ENCODE assay signal across 13 cellular contexts in the genomic region with DNA sequence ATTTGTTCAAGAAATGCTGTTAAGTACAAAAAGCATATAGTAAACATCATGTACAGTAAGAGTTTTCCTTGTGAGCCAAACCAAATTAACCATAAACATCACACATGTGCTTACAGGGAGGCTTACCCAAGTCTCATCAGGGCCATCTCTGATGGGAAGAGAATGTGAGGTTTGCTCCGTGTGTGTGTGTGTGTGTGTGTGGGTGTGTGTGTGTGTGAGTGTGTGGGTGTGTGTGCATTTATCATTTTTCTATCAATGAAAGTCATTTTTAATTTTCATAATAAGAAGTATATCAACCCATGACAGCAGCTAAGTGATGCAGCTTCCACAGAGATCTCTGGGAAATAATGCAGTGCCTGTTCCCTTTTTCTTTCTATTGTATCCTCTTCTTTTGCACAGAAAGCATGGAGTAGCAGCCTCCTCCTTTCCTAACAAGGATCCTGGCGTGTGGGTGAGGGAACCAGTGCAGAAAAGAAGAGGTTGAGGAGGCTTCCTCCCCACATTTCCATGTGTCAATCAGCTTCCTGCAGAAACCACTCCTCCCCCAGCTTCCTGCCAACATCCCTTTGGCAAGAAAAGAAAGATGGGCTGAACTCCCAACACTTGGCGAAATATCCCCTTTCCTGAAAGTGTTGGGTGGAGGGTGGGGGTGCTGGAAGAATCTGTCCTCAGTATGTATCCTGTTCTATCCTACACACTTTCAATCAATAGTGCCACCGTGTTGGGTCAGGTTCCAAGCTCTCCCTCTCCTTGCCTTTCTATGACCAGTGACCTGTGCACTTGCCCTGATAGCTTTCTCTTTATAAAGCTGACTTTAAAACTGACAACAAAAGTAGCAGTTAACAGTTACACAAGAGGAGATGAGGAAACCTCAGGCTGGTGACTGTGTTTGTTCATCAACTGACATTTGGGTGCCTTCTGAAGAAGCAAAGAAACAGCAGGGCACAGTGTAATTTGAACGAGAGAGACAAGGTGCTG.
DNase-seq lines count a peak whose midpoint lies in the region; FAIRE-seq and TF ChIP-seq lines count a peak whose summit lies in the region.
"Had no signal": no experiment of that assay in that cellular context is flagged by ENCODE, and none has a peak within 500 bp of the region (broad histone marks: within the 10 kb centered on the region; RNA-seq: fewer than 3 reads in every experiment).

No MANE protein-coding gene starts in this region.

- H2AFZ ChIP-seq in fibroblast of lung (ENCODE audit: low read length) (no peak overlapping the region), osteoblast (ENCODE audit: low read length) (peak overlapping the region; percentile 45)

- no peaks in the 10 kb centered on the region for H3K27me3 ChIP-seq in fibroblast of lung (ENCODE audit: control insufficient read depth, insufficient read depth, low read length)
- no peaks in the 10 kb centered on the region for H3K27me3 ChIP-seq in osteoblast (ENCODE audit: insufficient read depth, low read length)
- H3K27me3 ChIP-seq: heart left ventricle had no signal

- FAIRE-seq in GM12891 (lab: Jason Lieb, UNC) = no peak
- FAIRE-seq: GM18507 had no signal

- in situ Hi-C loops in GM13976 (cut with MboI; ENCODE audit: low sequenced_read_pairs, unreplicated experiment) = no loop called here

- no peak for TF ChIP-seq CTCF in HEK293 (tag by site-specific recombination; IDR thresholded peaks at IDR 0.05)
- TF ChIP-seq CTCF in fibroblast of lung (conservative IDR thresholded peaks at IDR 0.05 in 1 of 2, IDR thresholded peaks at IDR 0.05 in 1 of 2; ENCODE audit: low read depth in 1 of 2, low read length in 2 of 2) = no peak
- no peak for TF ChIP-seq CTCF in osteoblast (IDR thresholded peaks at IDR 0.05; ENCODE audit: extremely low read depth, low read depth, low read length)
- TF ChIP-seq CTCF in GM13976 (IDR thresholded peaks at IDR 0.05; ENCODE audit: borderline replicate concordance, control extremely low read depth, extremely low read depth, insufficient read depth, missing control alignments) = no peak

- H3K9me3 ChIP-seq in HEK293 (ENCODE audit: control insufficient read depth, insufficient read depth, low read depth, low read length) (no peaks in the 10 kb centered on the region), fibroblast of lung (ENCODE audit: control insufficient read depth, insufficient read depth, low read depth, low read length) (no peaks in the 10 kb centered on the region), osteoblast (ENCODE audit: low read depth, low read length) (no peaks in the 10 kb centered on the region)

- H4K20me1 ChIP-seq in fibroblast of lung (ENCODE audit: control insufficient read depth, extremely low read depth, insufficient read depth, low read length) = no peaks in the 10 kb centered on the region
- no peaks in the 10 kb centered on the region for H4K20me1 ChIP-seq in osteoblast (ENCODE audit: insufficient read depth, low read length)

- H3K36me3 ChIP-seq in HEK293 (ENCODE audit: control insufficient read depth in 2 of 2, insufficient read depth in 1 of 2, low read length in 2 of 2) (no peaks in the 10 kb centered on the region), fibroblast of lung (ENCODE audit: control insufficient read depth, insufficient read depth, low read length) (no peaks in the 10 kb centered on the region), osteoblast (ENCODE audit: insufficient read depth, low read length) (no peaks in the 10 kb centered on the region)
- H3K36me3 ChIP-seq: heart left ventricle, WERI-Rb-1 had no signal

- CTCF ChIA-PET in HEK293 (lab: Yijun Ruan, JAX) = interaction anchor here (0.6 kb wide), 1 partner anchor 243 kb away, joined by 3 read pairs; no protein-coding TSS in a partner anchor

- DNase-seq in NOMO-1 treated with DMSO at 0.1 percent for 48 hours (lab: John Stamatoyannopoulos, UW; ENCODE audit: unreplicated experiment) (peak; percentile 95), fibroblast of lung (ENCODE audit: low read depth in 2 of 2) (peak; percentile 11 to 26), osteoblast (ENCODE audit: insufficient read length, low spot score, missing footprints) (no peak), GM12891 (ENCODE audit: insufficient read length, low spot score) (no peak), GM13976 (ENCODE audit: low spot score) (no peak), NCI-H1436 (lab: John Stamatoyannopoulos, UW) (no peak), 8988T (no peak)
- DNase-seq: DMS79 treated with DMSO at 0.1 percent for 48 hours; heart left ventricle; stimulated activated naive CD4-positive, alpha-beta T cell treated with Interleukin-2 at 50 U/mL for 16 hours; WERI-Rb-1 had no signal

- no peaks in the 10 kb centered on the region for H3K4me1 ChIP-seq in HEK293 (ENCODE audit: control insufficient read depth, insufficient read depth, low read length)
- no peaks in the 10 kb centered on the region for H3K4me1 ChIP-seq in fibroblast of lung (ENCODE audit: control insufficient read depth, extremely low read depth, insufficient read depth, low read length)
- no peaks in the 10 kb centered on the region for H3K4me1 ChIP-seq in osteoblast (ENCODE audit: insufficient read depth, low read length)

- H3K9ac ChIP-seq in fibroblast of lung (ENCODE audit: insufficient read depth, low read length) = no peak overlapping the region

- H3K4me2 ChIP-seq in fibroblast of lung (ENCODE audit: extremely low read depth, insufficient read depth, low read length) (no peak overlapping the region), osteoblast (ENCODE audit: insufficient read depth, low read length) (no peak overlapping the region)

- no peak for TF ChIP-seq POLR2A in GM12891 (IDR thresholded peaks at IDR 0.05; ENCODE audit: low read depth, low read length)

- no peak overlapping the region for H3K4me3 ChIP-seq in HEK293 (ENCODE audit: low read depth, low read length)
- H3K4me3 ChIP-seq in fibroblast of lung (replicated peaks in 1 of 4; ENCODE audit: control extremely low read depth in 1 of 4, insufficient read depth in 1 of 4, low read depth in 3 of 4, low read length in 4 of 4) = no peak overlapping the region
- H3K4me3 ChIP-seq in osteoblast (ENCODE audit: insufficient read depth, low read length) = no peak overlapping the region
- H3K4me3 ChIP-seq: heart left ventricle had no signal

- H3K79me2 ChIP-seq in fibroblast of lung (ENCODE audit: control insufficient read depth, insufficient read depth, low read length) (no peaks in the 10 kb centered on the region), osteoblast (ENCODE audit: insufficient read depth, low read length) (no peaks in the 10 kb centered on the region)

- H3K27ac ChIP-seq in HEK293 (ENCODE audit: extremely low read depth, low read depth, low read length) (no peak overlapping the region), fibroblast of lung (ENCODE audit: insufficient read depth, low read length) (no peak overlapping the region), osteoblast (ENCODE audit: low read depth, low read length) (no peak overlapping the region)
- H3K27ac ChIP-seq: heart left ventricle, WERI-Rb-1 had no signal

- POLR2A ChIA-PET in HEK293 (lab: Yijun Ruan, JAX) = interaction anchor here (1.0 kb wide), 1 partner anchor 252 kb away, joined by 4 read pairs; the partner anchor contains the start of gene CITED2

TF ChIP-seq in HEK293, 187 proteins besides CTCF, POLR2A, EP300 and RAD21 (continues in another document):
- TF ChIP-seq, protein P1, sequence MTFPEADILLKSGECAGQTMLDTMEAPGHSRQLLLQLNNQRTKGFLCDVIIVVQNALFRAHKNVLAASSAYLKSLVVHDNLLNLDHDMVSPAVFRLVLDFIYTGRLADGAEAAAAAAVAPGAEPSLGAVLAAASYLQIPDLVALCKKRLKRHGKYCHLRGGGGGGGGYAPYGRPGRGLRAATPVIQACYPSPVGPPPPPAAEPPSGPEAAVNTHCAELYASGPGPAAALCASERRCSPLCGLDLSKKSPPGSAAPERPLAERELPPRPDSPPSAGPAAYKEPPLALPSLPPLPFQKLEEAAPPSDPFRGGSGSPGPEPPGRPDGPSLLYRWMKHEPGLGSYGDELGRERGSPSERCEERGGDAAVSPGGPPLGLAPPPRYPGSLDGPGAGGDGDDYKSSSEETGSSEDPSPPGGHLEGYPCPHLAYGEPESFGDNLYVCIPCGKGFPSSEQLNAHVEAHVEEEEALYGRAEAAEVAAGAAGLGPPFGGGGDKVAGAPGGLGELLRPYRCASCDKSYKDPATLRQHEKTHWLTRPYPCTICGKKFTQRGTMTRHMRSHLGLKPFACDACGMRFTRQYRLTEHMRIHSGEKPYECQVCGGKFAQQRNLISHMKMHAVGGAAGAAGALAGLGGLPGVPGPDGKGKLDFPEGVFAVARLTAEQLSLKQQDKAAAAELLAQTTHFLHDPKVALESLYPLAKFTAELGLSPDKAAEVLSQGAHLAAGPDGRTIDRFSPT (tag by site-specific recombination; IDR thresholded peaks at IDR 0.05) = no peak
- no peak for TF ChIP-seq GLI4 (tag by site-specific recombination; IDR thresholded peaks at IDR 0.05)

TF ChIP-seq in GM12891, 5 proteins besides CTCF, POLR2A, EP300 and RAD21:
- no peak for TF ChIP-seq SPI1 (IDR thresholded peaks at IDR 0.05; ENCODE audit: low read depth, low read length)
- TF ChIP-seq POU2F2 (IDR thresholded peaks at IDR 0.05; ENCODE audit: low read depth, low read length) = no peak
- TF ChIP-seq POLR2AphosphoS5 (IDR thresholded peaks at IDR 0.05; ENCODE audit: low read depth, low read length) = no peak
- TF ChIP-seq PAX5 (IDR thresholded peaks at IDR 0.05; ENCODE audit: insufficient read depth, low read length, severe bottlenecking) = no peak
- TF ChIP-seq TAF1 (IDR thresholded peaks at IDR 0.05; ENCODE audit: low read depth, low read length) = no peak

Comparison
In these comparisons a context has a peak if more than half of its experiments do, and no peak if none do; other contexts are left out.
1. DNase-seq: peak in NOMO-1 treated with DMSO at 0.1 percent for 48 hours (single experiment) and fibroblast of lung (2 of 2); none in osteoblast (single experiment), GM12891 (single experiment), GM13976 (single experiment), NCI-H1436 (single experiment) and 8988T (single experiment).